Comparison of ENCODE assay signal across 11 cellular contexts in the genomic region with DNA sequence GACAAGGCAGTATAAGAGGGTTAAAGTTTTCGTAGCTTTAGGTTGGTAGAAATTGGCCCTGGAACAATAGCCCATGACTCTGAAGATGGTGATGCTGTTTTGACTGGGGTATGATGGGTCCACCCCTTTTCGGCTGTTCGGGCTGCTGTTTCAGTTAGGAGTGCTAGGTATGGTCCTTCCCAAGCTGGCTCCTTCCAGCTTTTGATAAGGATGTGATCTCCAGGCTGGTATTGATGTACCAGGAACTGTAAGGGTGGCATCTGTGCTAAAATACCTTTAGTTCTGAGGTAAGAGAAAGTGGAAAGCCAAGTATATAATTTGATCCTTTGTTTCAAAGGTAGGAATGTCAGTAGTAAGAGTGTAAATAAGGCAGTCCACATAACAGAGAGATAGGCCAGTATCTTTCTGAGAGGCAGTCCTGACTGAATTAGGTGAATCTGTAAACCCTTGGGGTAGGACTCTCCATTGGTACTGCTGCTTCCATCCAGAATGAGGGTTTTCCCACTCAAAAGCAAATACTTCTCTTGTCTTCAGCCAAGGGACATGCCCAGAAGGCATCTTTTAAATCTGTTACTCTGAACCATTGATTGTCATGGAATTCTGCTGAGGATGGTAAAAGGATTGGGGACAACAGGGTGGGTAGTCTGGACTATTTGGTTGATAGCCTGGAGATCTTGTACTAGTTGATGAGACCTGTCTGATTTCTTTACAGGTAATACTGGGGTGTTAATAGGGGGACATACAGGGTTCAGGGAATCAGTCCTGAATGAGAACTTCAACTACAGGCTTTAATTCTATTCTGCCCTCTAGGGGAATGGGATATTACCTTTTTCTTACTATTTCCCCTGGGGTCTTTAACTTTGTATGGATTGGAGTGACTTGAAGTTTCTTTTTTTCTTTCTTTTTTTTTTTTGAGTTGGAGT. TPM values are rescaled to one million over a fixed set of nuclear protein-coding genes. Genes with fewer than 3 reads are reported as not detected.
DNase-seq lines count a peak whose midpoint lies in the region; ATAC-seq and TF ChIP-seq lines count a peak whose summit lies in the region.
"Had no signal": no experiment of that assay in that cellular context is flagged by ENCODE, and none has a peak within 500 bp of the region (broad histone marks: within the 10 kb centered on the region; RNA-seq: fewer than 3 reads in every experiment).

No MANE protein-coding gene starts in this region.

- no peak for DNase-seq in T-cell
- no peak for DNase-seq in glutamatergic neuron
- DNase-seq in RPMI8226, result no peak
- DNase-seq in NCI-H1105 (lab: John Stamatoyannopoulos, UW), result no peak
- no peak for DNase-seq in NCI-H510A (lab: John Stamatoyannopoulos, UW)
- DNase-seq: kidney glomerular epithelial cell; stimulated activated CD4-positive, alpha-beta T cell treated with anti-CD3 and anti-CD28 coated beads, Interleukin-4, amount 100 ng/mL, for 4 hours had no signal

- H3K4me1 Mint-ChIP-seq in T-cell (peaks cover 62 to 67% (median 63%) of the 10 kb centered on the region in 3 donors), glutamatergic neuron (ENCODE audit: low read depth, unreplicated experiment) (peaks cover 36% of the 10 kb centered on the region)

- H3K27ac Mint-ChIP-seq in T-cell, result peak overlapping the region; percentile 79 to 82
- H3K27ac Mint-ChIP-seq in glutamatergic neuron (ENCODE audit: unreplicated experiment), result peak overlapping the region; percentile 10

- ATAC-seq in T-cell (replicated peaks in 1 of 4) (no peak), GM18502 (IDR thresholded peaks at IDR 0.05; ENCODE audit: poor library complexity, unreplicated experiment) (no peak)

- TF ChIP-seq CTCF in 22Rv1 (IDR thresholded peaks at IDR 0.05) (no peak), GM12875 (IDR thresholded peaks at IDR 0.05; ENCODE audit: borderline replicate concordance, insufficient read depth, low read depth, low read length) (no peak), glutamatergic neuron (IDR thresholded peaks at IDR 0.05; ENCODE audit: partially characterized antibody, unreplicated experiment) (no peak)

- H3K27ac ChIP-seq in 22Rv1, result peak overlapping the region; percentile 73
- H3K27ac ChIP-seq: cardiac muscle cell had no signal

- H3K27me3 Mint-ChIP-seq in T-cell, result no peaks in the 10 kb centered on the region
- peaks cover 12% of the 10 kb centered on the region for H3K27me3 Mint-ChIP-seq in glutamatergic neuron (ENCODE audit: unreplicated experiment)

- POLR2A ChIA-PET in T-cell (lab: Charles Lee), result interaction anchor here in 1 of 2 donors (0.6 to 0.7 kb wide), 3 partner anchors 19 to 1286 kb away, joined by 3 read pairs; no protein-coding TSS in a partner anchor

- H3K4me3 Mint-ChIP-seq in T-cell (peak overlapping the region in 2 of 3 donors; percentile 49 to 88), glutamatergic neuron (ENCODE audit: unreplicated experiment) (peak overlapping the region; percentile 99)

- CTCF ChIA-PET in T-cell (lab: Charles Lee), result no interaction called here

- H3K4me3 ChIP-seq in GM12875 (ENCODE audit: low read depth, low read length), result peak overlapping the region; percentile 2
- H3K4me3 ChIP-seq: cardiac muscle cell had no signal

- peaks cover 99% of the 10 kb centered on the region for H3K36me3 Mint-ChIP-seq in T-cell
- peaks cover 78% of the 10 kb centered on the region for H3K36me3 Mint-ChIP-seq in glutamatergic neuron (ENCODE audit: unreplicated experiment)

- H3K9me3 Mint-ChIP-seq in T-cell, result peaks cover 36 to 67% (median 59%) of the 10 kb centered on the region in 3 donors
- H3K9me3 Mint-ChIP-seq in glutamatergic neuron (ENCODE audit: unreplicated experiment), result peaks cover 43% of the 10 kb centered on the region

RNA-seq across cellular contexts. Expression of a gene that starts 6.1 kb away (rescaled TPM):
- 10 to 100 TPM; 53.8 to 72.2 (median 64.7) TPM for total RNA-seq in T-cell
- total RNA-seq in glutamatergic neuron (ENCODE audit: unreplicated experiment), result 11.8 TPM
